1 cellular context compared by ENCODE assay signal in genomic region chr20:50423758-50424157, GRCh38.
TF ChIP-seq lines count a peak whose summit lies in the region.

No MANE protein-coding gene starts in this region.

TF ChIP-seq in HepG2, 621 proteins besides CTCF, POLR2A, EP300 and RAD21 (continued from another document):
- no peak for TF ChIP-seq ARID5B (CRISPR knock-in tag; IDR thresholded peaks at IDR 0.05)
- peak; percentile 67; the same call in 1 of the 2 replicates for TF ChIP-seq KDM1A (CRISPR knock-in tag; IDR thresholded peaks at IDR 0.05)
- 0 out of 2 replicates have a peak, but pooled peaks have one; percentile 45 for TF ChIP-seq KDM3A (CRISPR knock-in tag; IDR thresholded peaks at IDR 0.05; ENCODE audit: low read depth)
- TF ChIP-seq ZNF605 (CRISPR knock-in tag; IDR thresholded peaks at IDR 0.05), result 0 out of 2 replicates have a peak, but pooled peaks have one; percentile 11
- 0 out of 2 replicates have a peak, but pooled peaks have one; percentile 14 for TF ChIP-seq ZNF3 (CRISPR knock-in tag; IDR thresholded peaks at IDR 0.05)
- TF ChIP-seq, protein P1, sequence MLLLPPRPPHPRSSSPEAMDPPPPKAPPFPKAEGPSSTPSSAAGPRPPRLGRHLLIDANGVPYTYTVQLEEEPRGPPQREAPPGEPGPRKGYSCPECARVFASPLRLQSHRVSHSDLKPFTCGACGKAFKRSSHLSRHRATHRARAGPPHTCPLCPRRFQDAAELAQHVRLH (CRISPR knock-in tag; IDR thresholded peaks at IDR 0.05; ENCODE audit: borderline replicate concordance, low read depth), result 0 out of 2 replicates have a peak, but pooled peaks have one; percentile 41
- TF ChIP-seq ZNF430 (CRISPR knock-in tag; IDR thresholded peaks at IDR 0.05), result 0 out of 2 replicates have a peak, but pooled peaks have one; percentile 13
- TF ChIP-seq ZNF598 (CRISPR knock-in tag; IDR thresholded peaks at IDR 0.05; ENCODE audit: borderline replicate concordance), result peak; percentile 32; the same call in 1 of the 2 replicates
- TF ChIP-seq, protein P2, sequence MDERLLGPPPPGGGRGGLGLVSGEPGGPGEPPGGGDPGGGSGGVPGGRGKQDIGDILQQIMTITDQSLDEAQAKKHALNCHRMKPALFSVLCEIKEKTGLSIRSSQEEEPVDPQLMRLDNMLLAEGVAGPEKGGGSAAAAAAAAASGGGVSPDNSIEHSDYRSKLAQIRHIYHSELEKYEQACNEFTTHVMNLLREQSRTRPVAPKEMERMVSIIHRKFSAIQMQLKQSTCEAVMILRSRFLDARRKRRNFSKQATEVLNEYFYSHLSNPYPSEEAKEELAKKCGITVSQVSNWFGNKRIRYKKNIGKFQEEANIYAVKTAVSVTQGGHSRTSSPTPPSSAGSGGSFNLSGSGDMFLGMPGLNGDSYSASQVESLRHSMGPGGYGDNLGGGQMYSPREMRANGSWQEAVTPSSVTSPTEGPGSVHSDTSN (CRISPR knock-in tag; IDR thresholded peaks at IDR 0.05), result 0 out of 2 replicates have a peak, but pooled peaks have one; percentile 29
- TF ChIP-seq, protein P3, sequence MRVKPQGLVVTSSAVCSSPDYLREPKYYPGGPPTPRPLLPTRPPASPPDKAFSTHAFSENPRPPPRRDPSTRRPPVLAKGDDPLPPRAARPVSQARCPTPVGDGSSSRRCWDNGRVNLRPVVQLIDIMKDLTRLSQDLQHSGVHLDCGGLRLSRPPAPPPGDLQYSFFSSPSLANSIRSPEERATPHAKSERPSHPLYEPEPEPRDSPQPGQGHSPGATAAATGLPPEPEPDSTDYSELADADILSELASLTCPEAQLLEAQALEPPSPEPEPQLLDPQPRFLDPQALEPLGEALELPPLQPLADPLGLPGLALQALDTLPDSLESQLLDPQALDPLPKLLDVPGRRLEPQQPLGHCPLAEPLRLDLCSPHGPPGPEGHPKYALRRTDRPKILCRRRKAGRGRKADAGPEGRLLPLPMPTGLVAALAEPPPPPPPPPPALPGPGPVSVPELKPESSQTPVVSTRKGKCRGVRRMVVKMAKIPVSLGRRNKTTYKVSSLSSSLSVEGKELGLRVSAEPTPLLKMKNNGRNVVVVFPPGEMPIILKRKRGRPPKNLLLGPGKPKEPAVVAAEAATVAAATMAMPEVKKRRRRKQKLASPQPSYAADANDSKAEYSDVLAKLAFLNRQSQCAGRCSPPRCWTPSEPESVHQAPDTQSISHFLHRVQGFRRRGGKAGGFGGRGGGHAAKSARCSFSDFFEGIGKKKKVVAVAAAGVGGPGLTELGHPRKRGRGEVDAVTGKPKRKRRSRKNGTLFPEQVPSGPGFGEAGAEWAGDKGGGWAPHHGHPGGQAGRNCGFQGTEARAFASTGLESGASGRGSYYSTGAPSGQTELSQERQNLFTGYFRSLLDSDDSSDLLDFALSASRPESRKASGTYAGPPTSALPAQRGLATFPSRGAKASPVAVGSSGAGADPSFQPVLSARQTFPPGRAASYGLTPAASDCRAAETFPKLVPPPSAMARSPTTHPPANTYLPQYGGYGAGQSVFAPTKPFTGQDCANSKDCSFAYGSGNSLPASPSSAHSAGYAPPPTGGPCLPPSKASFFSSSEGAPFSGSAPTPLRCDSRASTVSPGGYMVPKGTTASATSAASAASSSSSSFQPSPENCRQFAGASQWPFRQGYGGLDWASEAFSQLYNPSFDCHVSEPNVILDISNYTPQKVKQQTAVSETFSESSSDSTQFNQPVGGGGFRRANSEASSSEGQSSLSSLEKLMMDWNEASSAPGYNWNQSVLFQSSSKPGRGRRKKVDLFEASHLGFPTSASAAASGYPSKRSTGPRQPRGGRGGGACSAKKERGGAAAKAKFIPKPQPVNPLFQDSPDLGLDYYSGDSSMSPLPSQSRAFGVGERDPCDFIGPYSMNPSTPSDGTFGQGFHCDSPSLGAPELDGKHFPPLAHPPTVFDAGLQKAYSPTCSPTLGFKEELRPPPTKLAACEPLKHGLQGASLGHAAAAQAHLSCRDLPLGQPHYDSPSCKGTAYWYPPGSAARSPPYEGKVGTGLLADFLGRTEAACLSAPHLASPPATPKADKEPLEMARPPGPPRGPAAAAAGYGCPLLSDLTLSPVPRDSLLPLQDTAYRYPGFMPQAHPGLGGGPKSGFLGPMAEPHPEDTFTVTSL (CRISPR knock-in tag; IDR thresholded peaks at IDR 0.05; ENCODE audit: borderline replicate concordance), result 0 out of 2 replicates have a peak, but pooled peaks have one; percentile 16
- TF ChIP-seq ZNF800 (CRISPR knock-in tag; IDR thresholded peaks at IDR 0.05), result 0 out of 2 replicates have a peak, but pooled peaks have one; percentile 20
- 0 out of 2 replicates have a peak, but pooled peaks have one; percentile 48 for TF ChIP-seq CCDC6 (CRISPR knock-in tag; IDR thresholded peaks at IDR 0.05)
- TF ChIP-seq ZNF768 (CRISPR knock-in tag; IDR thresholded peaks at IDR 0.05), result peak; percentile 99
- TF ChIP-seq ARID2 (CRISPR knock-in tag; IDR thresholded peaks at IDR 0.05; ENCODE audit: borderline replicate concordance), result 0 out of 2 replicates have a peak, but pooled peaks have one; percentile 8
- no peak for TF ChIP-seq ZC3H13 (CRISPR knock-in tag; IDR thresholded peaks at IDR 0.05)
- TF ChIP-seq ZMYM2 (CRISPR knock-in tag; IDR thresholded peaks at IDR 0.05), result peak; percentile 51; the same call in 1 of the 2 replicates
- TF ChIP-seq KAT7 (CRISPR knock-in tag; IDR thresholded peaks at IDR 0.05; ENCODE audit: borderline replicate concordance), result no peak
- 0 out of 2 replicates have a peak, but pooled peaks have one; percentile 60 for TF ChIP-seq ZNF253 (CRISPR knock-in tag; IDR thresholded peaks at IDR 0.05; ENCODE audit: borderline replicate concordance)
- no peak for TF ChIP-seq ZNF24 (IDR thresholded peaks at IDR 0.05)
- peak; percentile 27; the same call in 1 of the 2 replicates for TF ChIP-seq SMAD1 (CRISPR knock-in tag; IDR thresholded peaks at IDR 0.05; ENCODE audit: borderline replicate concordance, low read depth)
- TF ChIP-seq GMEB1 (CRISPR knock-in tag; IDR thresholded peaks at IDR 0.05; ENCODE audit: borderline replicate concordance), result peak; percentile 10
- TF ChIP-seq THAP7 (CRISPR knock-in tag; IDR thresholded peaks at IDR 0.05), result 0 out of 2 replicates have a peak, but pooled peaks have one; percentile 56
- no peak for TF ChIP-seq ZNF383 (CRISPR knock-in tag; IDR thresholded peaks at IDR 0.05; ENCODE audit: borderline replicate concordance)
- TF ChIP-seq HMG20A (CRISPR knock-in tag; IDR thresholded peaks at IDR 0.05; ENCODE audit: borderline replicate concordance), result 0 out of 2 replicates have a peak, but pooled peaks have one; percentile 23
- TF ChIP-seq, protein P4, sequence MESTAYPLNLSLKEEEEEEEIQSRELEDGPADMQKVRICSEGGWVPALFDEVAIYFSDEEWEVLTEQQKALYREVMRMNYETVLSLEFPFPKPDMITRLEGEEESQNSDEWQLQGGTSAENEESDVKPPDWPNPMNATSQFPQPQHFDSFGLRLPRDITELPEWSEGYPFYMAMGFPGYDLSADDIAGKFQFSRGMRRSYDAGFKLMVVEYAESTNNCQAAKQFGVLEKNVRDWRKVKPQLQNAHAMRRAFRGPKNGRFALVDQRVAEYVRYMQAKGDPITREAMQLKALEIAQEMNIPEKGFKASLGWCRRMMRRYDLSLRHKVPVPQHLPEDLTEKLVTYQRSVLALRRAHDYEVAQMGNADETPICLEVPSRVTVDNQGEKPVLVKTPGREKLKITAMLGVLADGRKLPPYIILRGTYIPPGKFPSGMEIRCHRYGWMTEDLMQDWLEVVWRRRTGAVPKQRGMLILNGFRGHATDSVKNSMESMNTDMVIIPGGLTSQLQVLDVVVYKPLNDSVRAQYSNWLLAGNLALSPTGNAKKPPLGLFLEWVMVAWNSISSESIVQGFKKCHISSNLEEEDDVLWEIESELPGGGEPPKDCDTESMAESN (CRISPR knock-in tag; conservative IDR thresholded peaks at IDR 0.05), result 0 out of 2 replicates have a peak, but pooled peaks have one; percentile 2
- no peak for TF ChIP-seq ZNF274 (CRISPR knock-in tag; IDR thresholded peaks at IDR 0.05)
- TF ChIP-seq ZNF563 (CRISPR knock-in tag; IDR thresholded peaks at IDR 0.05), result no peak
- 0 out of 2 replicates have a peak, but pooled peaks have one; percentile 16 for TF ChIP-seq CHD4 (IDR thresholded peaks at IDR 0.05; ENCODE audit: borderline replicate concordance, low read length)
- TF ChIP-seq UBTF (CRISPR knock-in tag; IDR thresholded peaks at IDR 0.05), result 0 out of 2 replicates have a peak, but pooled peaks have one; percentile 2
- peak; percentile 38 for TF ChIP-seq ZFP36 (IDR thresholded peaks at IDR 0.05; ENCODE audit: borderline replicate concordance, low read depth, low read length, partially characterized antibody)
- TF ChIP-seq ZNF224 (CRISPR knock-in tag; IDR thresholded peaks at IDR 0.05), result 0 out of 2 replicates have a peak, but pooled peaks have one; percentile 13
- no peak for TF ChIP-seq NFE2L2 (IDR thresholded peaks at IDR 0.05; ENCODE audit: low read length)
- TF ChIP-seq GABPB1 (CRISPR knock-in tag; IDR thresholded peaks at IDR 0.05), result no peak
- 0 out of 2 replicates have a peak, but pooled peaks have one; percentile 43 for TF ChIP-seq NFKB2 (CRISPR knock-in tag; IDR thresholded peaks at IDR 0.05; ENCODE audit: borderline replicate concordance)
- TF ChIP-seq ZSCAN9 (CRISPR knock-in tag; IDR thresholded peaks at IDR 0.05; ENCODE audit: borderline replicate concordance), result no peak
- peak; percentile 50; the same call in 1 of the 2 replicates for TF ChIP-seq ZNF878 (CRISPR knock-in tag; IDR thresholded peaks at IDR 0.05)
- TF ChIP-seq KLF9 (CRISPR knock-in tag; IDR thresholded peaks at IDR 0.05; ENCODE audit: low read depth), result no peak
